Comparison of ENCODE assay signal across 7 cellular contexts in the genomic region with DNA sequence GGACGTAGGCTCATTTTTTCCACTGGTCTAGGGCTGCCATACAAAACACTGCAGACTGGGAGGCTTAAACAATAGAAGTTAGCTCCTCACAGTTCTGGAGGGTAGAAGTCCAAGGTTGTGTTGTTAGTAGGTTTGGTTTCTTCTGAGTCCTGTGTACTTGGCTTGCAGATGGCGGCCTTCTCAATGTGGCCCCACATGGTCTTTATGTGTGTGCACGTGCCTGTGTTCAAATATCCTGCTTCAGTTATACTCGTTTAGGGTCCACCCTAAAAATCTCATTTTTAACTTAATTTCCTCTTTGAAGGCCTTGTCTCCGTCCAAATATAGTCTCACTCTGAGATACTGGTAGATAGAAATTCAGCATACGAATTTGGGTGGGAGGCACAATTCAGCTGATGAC.
"Had no signal": no experiment of that assay in that cellular context is flagged by ENCODE, and none has a peak within 500 bp of the region (broad histone marks: within the 10 kb centered on the region; RNA-seq: fewer than 3 reads in every experiment).

No MANE protein-coding gene starts in this region.

- FAIRE-seq: HTR-8/SVneo, K562 had no signal

- H3K27ac ChIP-seq: HL-60, KMS-11 had no signal

- ATAC-seq: K562 had no signal

- DNase-seq: IMR-90, KBM-7, KG1 had no signal

- H3K9ac ChIP-seq: KMS-11 had no signal

- H3K4me2 ChIP-seq: KMS-11 had no signal

- H3K4me3 ChIP-seq: K562 had no signal
